23 cellular contexts compared by ENCODE assay signal in genomic region chr17:48790607-48791127, GRCh38. TPM values are rescaled to one million over a fixed set of nuclear protein-coding genes. Genes with fewer than 3 reads are reported as not detected.
DNase-seq lines count a peak whose midpoint lies in the region; ATAC-seq and TF ChIP-seq lines count a peak whose summit lies in the region.
"Had no signal": no experiment of that assay in that cellular context is flagged by ENCODE, and none has a peak within 500 bp of the region (broad histone marks: within the 10 kb centered on the region; RNA-seq: fewer than 3 reads in every experiment).

No MANE protein-coding gene starts in this region.

- H3K36me3 Mint-ChIP-seq in MCF 10A (ENCODE audit: insufficient read depth, unreplicated experiment), result no peaks in the 10 kb centered on the region
- H3K36me3 Mint-ChIP-seq in activated T-helper 1 cell treated with anti-CD3 and anti-CD28 coated beads, Interleukin-12 subunit alpha, Interleukin-12 subunit beta, Interleukin-2, Interleukin-4 antibody, amounts not matched to agents 30 ng/mL and 10 ng/mL and 1 ng/mL, durations not matched to agents 14 hours and 24 hours and 36 hours (ENCODE audit: low read depth), result no peaks in the 10 kb centered on the region
- H3K36me3 Mint-ChIP-seq: activated CD4-positive, alpha-beta memory T cell treated with anti-CD3 and anti-CD28 coated beads for 36 hours; stimulated activated memory B cell treated with anti-CD40 and anti-IgM and Interleukin-4, amounts not matched to agents 10 μg/mL and 1 μg/mL and 100 μg/mL, for 72 hours had no signal

- intact Hi-C loops in mammary epithelial cell (cut with micrococcal nuclease), result loop anchor here (1.0 kb wide), 4 partner anchors 66 to 119 kb away; no protein-coding TSS in a partner anchor
- intact Hi-C loops in MCF 10A (cut with micrococcal nuclease), result loop anchor here (1.0 kb wide), 3 partner anchors 66 to 119 kb away; no protein-coding TSS in a partner anchor
- intact Hi-C loops in body of pancreas (cut with DNase I), result no loop called here
- intact Hi-C loops in activated T-helper 1 cell treated with anti-CD3 and anti-CD28 coated beads, Interleukin-12 subunit alpha, Interleukin-12 subunit beta, Interleukin-2, Interleukin-4 antibody, amounts not matched to agents 30 ng/mL and 10 ng/mL and 1 ng/mL, durations not matched to agents 14 hours and 24 hours and 36 hours (cut with micrococcal nuclease), result loop anchor here (2.0 to 10.0 kb wide), 2 partner anchors 66 to 112 kb away; partner anchors contain the start of genes HOXB13, PRAC1 and PRAC2
- intact Hi-C loops in dorsolateral prefrontal cortex (cut with DNase I), result loop anchor here (5.0 kb wide), 2 partner anchors 108 to 113 kb away; no protein-coding TSS in a partner anchor

- H2BK120ac ChIP-seq in neuronal stem cell (ENCODE audit: low read depth, low read length), result no peak overlapping the region

- peaks cover 2% of the 10 kb centered on the region for H3K27me3 ChIP-seq in mammary epithelial cell (ENCODE audit: insufficient read depth, low read length)
- no peaks in the 10 kb centered on the region for H3K27me3 ChIP-seq in KMS-11 (ENCODE audit: insufficient read depth, low read depth)
- H3K27me3 ChIP-seq in body of pancreas, result no peaks in the 10 kb centered on the region
- peaks cover 0 to 66% (median 0%) of the 10 kb centered on the region in 3 experiments for H3K27me3 ChIP-seq in neuronal stem cell (ENCODE audit: control insufficient read depth in 3 of 3, insufficient read depth in 3 of 3, low read depth in 1 of 3, low read length in 3 of 3)
- H3K27me3 ChIP-seq in dorsolateral prefrontal cortex, result peaks cover 0 to 26% (median 0%) of the 10 kb centered on the region in 45 donors
- H3K27me3 ChIP-seq: testis, uterus had no signal

- 42% methylated on average over 7 of the region's 9 CpGs for WGBS in mammary epithelial cell (ENCODE audit: low coverage, missing lambda C conversion rate)
- 36 to 51% methylated on average over 7 to 9 of the region's 9 CpGs for WGBS in body of pancreas, 2 donors
- WGBS in neuronal stem cell (ENCODE audit: extremely low coverage in 2 of 2, insufficient read length in 2 of 2, insufficient replicate concordance in 1 of 2), 2 donors, result no CpG with 5 or more reads among the region's 9 CpGs

- H3K4me3 Mint-ChIP-seq in MCF 10A (ENCODE audit: unreplicated experiment), result no peak overlapping the region
- no peak overlapping the region for H3K4me3 Mint-ChIP-seq in activated T-helper 1 cell treated with anti-CD3 and anti-CD28 coated beads, Interleukin-12 subunit alpha, Interleukin-12 subunit beta, Interleukin-2, Interleukin-4 antibody, amounts not matched to agents 30 ng/mL and 10 ng/mL and 1 ng/mL, durations not matched to agents 14 hours and 24 hours and 36 hours
- H3K4me3 Mint-ChIP-seq: activated CD4-positive, alpha-beta memory T cell treated with anti-CD3 and anti-CD28 coated beads for 36 hours; stimulated activated memory B cell treated with anti-CD40 and anti-IgM and Interleukin-4, amounts not matched to agents 10 μg/mL and 1 μg/mL and 100 μg/mL, for 72 hours had no signal

- H3K4me1 ChIP-seq in mammary epithelial cell (ENCODE audit: insufficient read depth, low read length) (no peaks in the 10 kb centered on the region), KMS-11 (ENCODE audit: low read depth, poor library complexity, severe bottlenecking) (peaks cover 11% of the 10 kb centered on the region), body of pancreas (peaks cover 13% of the 10 kb centered on the region), neuronal stem cell (ENCODE audit: control insufficient read depth in 2 of 2, insufficient read depth in 1 of 2, low read depth in 1 of 2, low read length in 2 of 2) (peaks cover 2 to 13% of the 10 kb centered on the region in 2 donors)
- H3K4me1 ChIP-seq: HAP-1, testis, uterus had no signal

- H3K36me3 ChIP-seq in mammary epithelial cell (ENCODE audit: insufficient read depth, low read length), result no peaks in the 10 kb centered on the region
- no peaks in the 10 kb centered on the region for H3K36me3 ChIP-seq in KMS-11 (ENCODE audit: insufficient read depth)
- H3K36me3 ChIP-seq in body of pancreas (replicated peaks in 1 of 2; ENCODE audit: insufficient read depth in 1 of 2, low read depth in 2 of 2), result no peaks in the 10 kb centered on the region
- H3K36me3 ChIP-seq in neuronal stem cell (replicated peaks in 1 of 2; ENCODE audit: control insufficient read depth in 2 of 2, insufficient read depth in 2 of 2, low read length in 2 of 2), result no peaks in the 10 kb centered on the region
- H3K36me3 ChIP-seq: HAP-1, uterus had no signal

- no peak overlapping the region for H3K4me2 ChIP-seq in mammary epithelial cell (ENCODE audit: insufficient read depth, low read depth, low read length)
- H3K4me2 ChIP-seq in KMS-11, result no peak overlapping the region
- H3K4me2 ChIP-seq in neuronal stem cell (ENCODE audit: insufficient read depth, low read length, poor library complexity, severe bottlenecking), result no peak overlapping the region

- H3K9me3 ChIP-seq in mammary epithelial cell (replicated peaks; ENCODE audit: insufficient read depth, low read length) (no peaks in the 10 kb centered on the region), body of pancreas (no peaks in the 10 kb centered on the region), neuronal stem cell (replicated peaks in 1 of 2; ENCODE audit: control insufficient read depth in 2 of 2, insufficient read depth in 1 of 2, low read depth in 1 of 2, low read length in 2 of 2) (no peaks in the 10 kb centered on the region)
- H3K9me3 ChIP-seq: HAP-1, testis, uterus had no signal

- no peak overlapping the region for H3K27ac ChIP-seq in mammary epithelial cell (ENCODE audit: insufficient read depth, low read depth, low read length)
- H3K27ac ChIP-seq in KMS-11, result no peak overlapping the region
- H3K27ac ChIP-seq in body of pancreas, result no peak overlapping the region
- no peak overlapping the region for H3K27ac ChIP-seq in neuronal stem cell (replicated peaks; ENCODE audit: low read length)
- H3K27ac ChIP-seq in dorsolateral prefrontal cortex, result no peak overlapping the region
- H3K27ac ChIP-seq: testis, uterus had no signal

- ATAC-seq in body of pancreas, result peak; percentile 7

- dilution Hi-C loops in mammary epithelial cell (cut with HindIII; ENCODE audit: low sequenced_read_pairs), result no loop called here

- H4K20me1 ChIP-seq in mammary epithelial cell (ENCODE audit: insufficient read depth, low read length) (no peaks in the 10 kb centered on the region), KMS-11 (ENCODE audit: insufficient read depth) (no peaks in the 10 kb centered on the region)

- peaks cover 52% of the 10 kb centered on the region for H3K27me3 Mint-ChIP-seq in MCF 10A (ENCODE audit: insufficient read depth, unreplicated experiment)
- peaks cover 42% of the 10 kb centered on the region for H3K27me3 Mint-ChIP-seq in activated T-helper 1 cell treated with anti-CD3 and anti-CD28 coated beads, Interleukin-12 subunit alpha, Interleukin-12 subunit beta, Interleukin-2, Interleukin-4 antibody, amounts not matched to agents 30 ng/mL and 10 ng/mL and 1 ng/mL, durations not matched to agents 14 hours and 24 hours and 36 hours (ENCODE audit: insufficient read depth)

- no peaks in the 10 kb centered on the region for H3K79me1 ChIP-seq in neuronal stem cell (ENCODE audit: low read depth, low read length)

- TF ChIP-seq POLR2A in body of pancreas (IDR thresholded peaks at IDR 0.05), result no peak

- H2BK15ac ChIP-seq in neuronal stem cell (ENCODE audit: low read length), result no peak overlapping the region

- H2AFZ ChIP-seq in mammary epithelial cell (ENCODE audit: low read depth, low read length) (peak overlapping the region; percentile 12), KMS-11 (ENCODE audit: low read depth) (peak overlapping the region; percentile 70; the same call in 1 of the 2 replicates), neuronal stem cell (ENCODE audit: low read length) (peak overlapping the region; percentile 32)

- peaks cover 9% of the 10 kb centered on the region for H3K4me1 Mint-ChIP-seq in MCF 10A (ENCODE audit: insufficient read depth, unreplicated experiment)
- peaks cover 14% of the 10 kb centered on the region for H3K4me1 Mint-ChIP-seq in activated T-helper 1 cell treated with anti-CD3 and anti-CD28 coated beads, Interleukin-12 subunit alpha, Interleukin-12 subunit beta, Interleukin-2, Interleukin-4 antibody, amounts not matched to agents 30 ng/mL and 10 ng/mL and 1 ng/mL, durations not matched to agents 14 hours and 24 hours and 36 hours (ENCODE audit: low read depth)

- no peak overlapping the region for H3K27ac Mint-ChIP-seq in MCF 10A (ENCODE audit: low read depth, unreplicated experiment)
- H3K27ac Mint-ChIP-seq in activated T-helper 1 cell treated with anti-CD3 and anti-CD28 coated beads, Interleukin-12 subunit alpha, Interleukin-12 subunit beta, Interleukin-2, Interleukin-4 antibody, amounts not matched to agents 30 ng/mL and 10 ng/mL and 1 ng/mL, durations not matched to agents 14 hours and 24 hours and 36 hours, result no peak overlapping the region
- H3K27ac Mint-ChIP-seq: activated CD4-positive, alpha-beta memory T cell treated with anti-CD3 and anti-CD28 coated beads for 36 hours; stimulated activated memory B cell treated with anti-CD40 and anti-IgM and Interleukin-4, amounts not matched to agents 10 μg/mL and 1 μg/mL and 100 μg/mL, for 72 hours had no signal

- H3K9me3 Mint-ChIP-seq in MCF 10A (ENCODE audit: unreplicated experiment), result no peaks in the 10 kb centered on the region
- no peaks in the 10 kb centered on the region for H3K9me3 Mint-ChIP-seq in activated T-helper 1 cell treated with anti-CD3 and anti-CD28 coated beads, Interleukin-12 subunit alpha, Interleukin-12 subunit beta, Interleukin-2, Interleukin-4 antibody, amounts not matched to agents 30 ng/mL and 10 ng/mL and 1 ng/mL, durations not matched to agents 14 hours and 24 hours and 36 hours
- H3K9me3 Mint-ChIP-seq: activated CD4-positive, alpha-beta memory T cell treated with anti-CD3 and anti-CD28 coated beads for 36 hours; stimulated activated memory B cell treated with anti-CD40 and anti-IgM and Interleukin-4, amounts not matched to agents 10 μg/mL and 1 μg/mL and 100 μg/mL, for 72 hours had no signal

- H3K14ac ChIP-seq in neuronal stem cell (ENCODE audit: low read length), result peak overlapping the region; percentile 32

- POLR2A ChIA-PET in MCF 10A (lab: Yijun Ruan, JAX), result interaction anchor here (0.6 to 2.8 kb wide), 4 partner anchors 66 to 120 kb away, joined by 3 to 17 read pairs (median 6); no protein-coding TSS in a partner anchor

- H4K91ac ChIP-seq in neuronal stem cell (ENCODE audit: low read depth, low read length, poor library complexity), result no peak overlapping the region

- H4K8ac ChIP-seq in neuronal stem cell (ENCODE audit: low read depth, low read length), result no peak overlapping the region

- peak overlapping the region; percentile 73 for H3K18ac ChIP-seq in neuronal stem cell (ENCODE audit: low read length)

- H2BK5ac ChIP-seq in neuronal stem cell (ENCODE audit: low read length), result no peak overlapping the region

- CTCF ChIA-PET in mammary epithelial cell (lab: Charles Lee; ENCODE audit: low non-redundant PET) (interaction anchor here (0.6 to 1.0 kb wide), 4 partner anchors 66 to 356 kb away, joined by 3 to 5 read pairs (median 3); no protein-coding TSS in a partner anchor), MCF 10A (lab: Yijun Ruan, JAX) (interaction anchor here (0.6 to 7.0 kb wide), 25 partner anchors 12 to 626 kb away, joined by 3 to 81 read pairs (median 5); partner anchors contain the start of genes HOXB13, PRAC1 and PRAC2)

- no peak overlapping the region for H3K23ac ChIP-seq in neuronal stem cell (ENCODE audit: low read depth, low read length, poor library complexity)

- H3K4me3 ChIP-seq in mammary epithelial cell (replicated peaks in 1 of 3; ENCODE audit: insufficient read depth in 1 of 3, low read depth in 2 of 3, low read length in 3 of 3) (no peak overlapping the region), KMS-11 (IDR thresholded peaks at IDR 0.05; ENCODE audit: insufficient read depth, low read depth, low read length) (no peak overlapping the region), body of pancreas (no peak overlapping the region), neuronal stem cell (ENCODE audit: low read length in 2 of 2) (no peak overlapping the region), dorsolateral prefrontal cortex (no peak overlapping the region)
- H3K4me3 ChIP-seq: HAP-1, lung, testis, uterus had no signal

- peak overlapping the region; percentile 17 for H2AK5ac ChIP-seq in neuronal stem cell (ENCODE audit: low read depth, low read length)

- H3K9ac ChIP-seq in mammary epithelial cell (ENCODE audit: insufficient read depth, low read length) (no peak overlapping the region), KMS-11 (no peak overlapping the region), neuronal stem cell (ENCODE audit: low read depth, low read length, poor library complexity) (no peak overlapping the region)

- TF ChIP-seq CTCF in mammary epithelial cell (conservative IDR thresholded peaks at IDR 0.05 in 1 of 2, IDR thresholded peaks at IDR 0.05 in 1 of 2; ENCODE audit: extremely low read depth in 1 of 2, insufficient read depth in 1 of 2, low read depth in 1 of 2, low read length in 2 of 2) (no peak), MCF 10A (IDR thresholded peaks at IDR 0.05; ENCODE audit: unreplicated experiment) (no peak), KMS-11 (conservative IDR thresholded peaks at IDR 0.05; ENCODE audit: low read depth, low read length) (no peak), body of pancreas (IDR thresholded peaks at IDR 0.05) (no peak), dorsolateral prefrontal cortex (IDR thresholded peaks at IDR 0.05 in 54 of 56, conservative IDR thresholded peaks at IDR 0.05 in 2 of 56; ENCODE audit: low read depth in 1 of 56, partially characterized antibody in 56 of 56) (no peak)

- BruUV-seq in mammary epithelial cell (replicated peaks; lab: Mats Ljungman, UMichigan) (no TSS peak), MCF 10A (replicated peaks; lab: Mats Ljungman, UMichigan) (no TSS peak)

- no peaks in the 10 kb centered on the region for H3K79me2 ChIP-seq in mammary epithelial cell (ENCODE audit: insufficient read depth, low read length)
- H3K79me2 ChIP-seq in KMS-11 (ENCODE audit: insufficient read depth, low read depth), result no peaks in the 10 kb centered on the region

- DNase-seq in mammary epithelial cell (no peak), MCF 10A (ENCODE audit: unreplicated experiment) (no peak), body of pancreas (no peak), neuronal stem cell (ENCODE audit: low spot score) (no peak), dorsolateral prefrontal cortex (no peak), NK-92 (lab: John Stamatoyannopoulos, UW; ENCODE audit: unreplicated experiment) (no peak)
- DNase-seq in activated T-helper 1 cell treated with anti-CD3 and anti-CD28 coated beads, Interleukin-12 subunit alpha, Interleukin-12 subunit beta, Interleukin-2, Interleukin-4 antibody, amounts not matched to agents 30 ng/mL and 10 ng/mL and 1 ng/mL, durations not matched to agents 14 hours and 24 hours and 36 hours (ENCODE audit: low spot score), result no peak
- DNase-seq: activated T-cell treated with anti-CD3 and anti-CD28 coated beads for 4 hours, cortex of kidney, NCI-H1105, NCI-H748 treated with DMSO at 0.1 percent for 48 hours, SIG-M5 had no signal

- in situ Hi-C loops in mammary epithelial cell (cut with MboI; ENCODE audit: low sequenced_read_pairs in 2 of 2), result loop anchor here (10.0 kb wide), 2 partner anchors 66 to 116 kb away; partner anchors contain the start of genes HOXB13 (in 1 of the 2), PRAC1 (in 1 of the 2) and PRAC2 (in 1 of the 2)

- H2BK12ac ChIP-seq in neuronal stem cell (ENCODE audit: low read length), result no peak overlapping the region

- no peak overlapping the region for H3K4ac ChIP-seq in neuronal stem cell (ENCODE audit: low read length)

RNA-seq across cellular contexts. Expression of gene TTLL6, which starts 26.4 kb away (rescaled TPM):
- total RNA-seq in mammary epithelial cell (not detected), MCF 10A (2022) (not detected in 2 replicates), body of pancreas (under 1 TPM in 1 of 2 donors, not detected in 1; 0.26 TPM), dorsolateral prefrontal cortex (1 to 10 TPM in 101 of 120 experiments, under 1 TPM in 19; 0.25 to 5.6 (median 1.7) TPM)
- not detected for polyA plus RNA-seq in mammary epithelial cell
- polyA minus RNA-seq in mammary epithelial cell, result not detected
- polyA plus RNA-seq in neuronal stem cell (2013, experiment 1 of 2), result 0.60 TPM
- 0.43 TPM for polyA plus RNA-seq in neuronal stem cell (2013, experiment 2 of 2)
- total RNA-seq in activated T-helper 1 cell treated with anti-CD3 and anti-CD28 coated beads, Interleukin-12 subunit alpha, Interleukin-12 subunit beta, Interleukin-2, Interleukin-4 antibody, amounts not matched to agents 30 ng/mL and 10 ng/mL and 1 ng/mL, durations not matched to agents 14 hours and 24 hours and 36 hours, result not detected in 2 replicates
- total RNA-seq: activated CD4-positive, alpha-beta memory T cell treated with anti-CD3 and anti-CD28 coated beads for 36 hours; bronchial epithelial cell had no signal
- polyA plus RNA-seq: BJ, fibroblast of lung, keratinocyte had no signal

RNA-seq across cellular contexts. Expression of gene CALCOCO2, which starts 40.2 kb away (rescaled TPM):
- total RNA-seq in mammary epithelial cell (100 to 1,000 TPM in 1 of 2 donors, 10 to 100 TPM in 1; 51.7 to 104 TPM), MCF 10A (2022) (96.1 and 113 TPM in 2 replicates), body of pancreas (10 to 100 TPM; 62.8 to 69.9 TPM), dorsolateral prefrontal cortex (100 to 1,000 TPM; 103 to 225 (median 157) TPM)
- polyA plus RNA-seq in mammary epithelial cell, result 36.1 TPM
- polyA minus RNA-seq in mammary epithelial cell, result 60.8 TPM
- polyA plus RNA-seq in neuronal stem cell (2013, experiment 1 of 2), result 26.0 TPM
- 24.4 TPM for polyA plus RNA-seq in neuronal stem cell (2013, experiment 2 of 2)
- total RNA-seq in activated T-helper 1 cell treated with anti-CD3 and anti-CD28 coated beads, Interleukin-12 subunit alpha, Interleukin-12 subunit beta, Interleukin-2, Interleukin-4 antibody, amounts not matched to agents 30 ng/mL and 10 ng/mL and 1 ng/mL, durations not matched to agents 14 hours and 24 hours and 36 hours, result 50.3 and 57.9 TPM in 2 replicates

Comparison
In these comparisons a context has a peak if more than half of its experiments do, and no peak if none do; other contexts are left out.
1. H2AFZ ChIP-seq: peak in every context shown above with its lines; median percentile 70 in KMS-11; 32 in neuronal stem cell; 12 in mammary epithelial cell.